Comparison of ENCODE assay signal across 8 cellular contexts in the genomic region with DNA sequence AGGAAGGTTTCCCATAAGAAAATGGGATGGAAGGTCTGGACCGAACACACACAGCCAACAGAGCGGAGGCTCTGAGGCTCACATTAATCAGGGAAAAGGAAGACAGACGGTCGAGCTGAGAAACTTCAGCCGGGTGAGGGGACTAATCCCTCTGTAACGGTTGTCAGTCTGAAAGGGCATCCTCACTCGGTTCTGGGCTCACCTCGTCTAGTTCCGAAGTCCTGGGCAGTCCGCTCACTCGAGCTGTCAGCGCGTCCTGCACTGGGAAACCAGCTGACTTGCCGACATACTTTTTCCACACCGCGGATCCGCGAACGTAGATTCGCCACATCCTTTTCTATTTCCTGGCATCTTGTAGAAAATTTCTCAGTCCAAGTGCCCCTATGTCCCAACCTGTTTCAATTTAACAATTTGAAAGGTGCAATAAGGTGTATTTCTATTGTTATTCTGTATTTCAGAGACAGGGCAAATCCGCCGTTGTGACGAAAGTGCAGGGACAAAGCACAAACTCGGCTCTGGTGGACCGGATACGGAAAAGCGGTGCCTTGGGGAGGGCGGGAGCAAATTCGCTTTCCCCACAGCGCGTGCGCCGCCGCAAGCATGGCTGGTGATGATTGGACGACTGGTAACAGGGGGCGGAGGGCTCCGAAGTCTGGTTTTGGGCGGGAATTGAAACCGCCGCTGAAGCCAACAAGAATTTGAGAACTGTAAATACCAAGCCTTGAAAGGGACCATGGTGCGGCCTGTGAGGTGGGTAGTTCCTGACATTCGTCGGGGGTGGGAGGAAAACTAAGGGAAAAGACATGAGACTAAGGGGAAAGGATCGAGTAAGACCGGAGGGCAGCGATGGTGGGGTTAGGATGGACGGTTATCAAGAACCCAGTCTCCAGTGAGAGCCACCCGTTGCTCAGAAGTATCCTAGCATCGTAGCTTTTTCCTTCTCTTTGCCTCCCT. TPM values are rescaled to one million over a fixed set of nuclear protein-coding genes. Genes with fewer than 3 reads are reported as not detected.
DNase-seq lines count a peak whose midpoint lies in the region; ATAC-seq and TF ChIP-seq lines count a peak whose summit lies in the region.

A gene with protein sequence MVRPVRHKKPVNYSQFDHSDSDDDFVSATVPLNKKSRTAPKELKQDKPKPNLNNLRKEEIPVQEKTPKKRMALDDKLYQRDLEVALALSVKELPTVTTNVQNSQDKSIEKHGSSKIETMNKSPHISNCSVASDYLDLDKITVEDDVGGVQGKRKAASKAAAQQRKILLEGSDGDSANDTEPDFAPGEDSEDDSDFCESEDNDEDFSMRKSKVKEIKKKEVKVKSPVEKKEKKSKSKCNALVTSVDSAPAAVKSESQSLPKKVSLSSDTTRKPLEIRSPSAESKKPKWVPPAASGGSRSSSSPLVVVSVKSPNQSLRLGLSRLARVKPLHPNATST (plus strand): TSS at position 684 of the 954 bp plus-strand sequence. CDS start 50 bp downstream, at position 734.

- peak; percentile 87 for DNase-seq in AG04449 (ENCODE audit: low read depth, low spot score)
- DNase-seq in NCI-H226 = peak; percentile 92
- peak; percentile 96 for DNase-seq in WTC11 (ENCODE audit: low spot score)
- DNase-seq in cardiac fibroblast (ENCODE audit: low read depth in 2 of 2) = peak; percentile 99
- DNase-seq in iPS-NIHi7 (ENCODE audit: extremely low spot score) = peak; percentile 99
- DNase-seq in smooth muscle cell (lab: John Stamatoyannopoulos, UW; ENCODE audit: unreplicated experiment) = peak; percentile 81

- peak within 1 kb of the TSS; percentile 98 for H3K4me3 Mint-ChIP-seq in WTC11

- no peaks in the 10 kb centered on the region for H3K9me3 Mint-ChIP-seq in WTC11

- no peaks in the 10 kb centered on the region for H3K27me3 Mint-ChIP-seq in WTC11 (ENCODE audit: low read depth)

- TF ChIP-seq CTCF in AG04449 (IDR thresholded peaks at IDR 0.05; ENCODE audit: insufficient read depth, low read length, missing control alignments) (no peak), WTC11 (IDR thresholded peaks at IDR 0.05) (no peak), cardiac fibroblast (IDR thresholded peaks at IDR 0.05; ENCODE audit: low read depth, low read length) (no peak), smooth muscle cell (IDR thresholded peaks at IDR 0.05; ENCODE audit: borderline replicate concordance, insufficient read depth, poor library complexity, severe bottlenecking) (no peak)

- H3K4me1 Mint-ChIP-seq in WTC11 = peaks cover 15% of the 10 kb centered on the region

- peak within 1 kb of the TSS; percentile 93 for H3K4me3 ChIP-seq in AG04449 (ENCODE audit: low read depth, low read length)
- H3K4me3 ChIP-seq in cardiac fibroblast (replicated peaks in 1 of 2; ENCODE audit: low read depth in 2 of 2, low read length in 2 of 2) = peak within 1 kb of the TSS; percentile 63 to 93
- H3K4me3 ChIP-seq in smooth muscle cell = peak within 1 kb of the TSS; percentile 87

- H3K36me3 ChIP-seq in smooth muscle cell (ENCODE audit: low read depth) = peaks cover 5% of the 10 kb centered on the region

- H2AFZ ChIP-seq in smooth muscle cell (ENCODE audit: low read depth) = peak within 1 kb of the TSS; percentile 98

- peaks cover 36% of the 10 kb centered on the region for H3K79me2 ChIP-seq in smooth muscle cell (ENCODE audit: low read depth)

- no peaks in the 10 kb centered on the region for H3K27me3 ChIP-seq in smooth muscle cell (ENCODE audit: low read depth)

- peaks cover 11% of the 10 kb centered on the region for H3K4me1 ChIP-seq in smooth muscle cell (ENCODE audit: low read depth)

- ATAC-seq in GM18909 (IDR thresholded peaks at IDR 0.05; ENCODE audit: poor library complexity, unreplicated experiment) = peak; percentile 89
- ATAC-seq in HG03175 (IDR thresholded peaks at IDR 0.05; ENCODE audit: unreplicated experiment) = peak; percentile 92
- ATAC-seq in WTC11 = peak; percentile 99

- H3K9me3 ChIP-seq in smooth muscle cell (replicated peaks; ENCODE audit: low read depth) = no peaks in the 10 kb centered on the region

- under 1% methylated on average over 48 of the region's 49 CpGs for WGBS in smooth muscle cell (ENCODE audit: low lambda C conversion rate)

- peak within 1 kb of the TSS; percentile 99 for H3K27ac Mint-ChIP-seq in WTC11

- CTCF ChIA-PET in AG04449 (lab: Yijun Ruan, JAX) = interaction anchor here (1.0 kb wide), 1 partner anchor 12 kb away, joined by 4 read pairs; no protein-coding TSS in a partner anchor
- CTCF ChIA-PET in WTC11 (lab: Charles Lee) = interaction anchor here (0.6 to 1.0 kb wide), 3 partner anchors 10 to 155 kb away, joined by 3 to 4 read pairs (median 3); no protein-coding TSS in a partner anchor

- H3K9ac ChIP-seq in smooth muscle cell (ENCODE audit: low read depth) = peak within 1 kb of the TSS; percentile 99

- H3K4me2 ChIP-seq in smooth muscle cell = peak within 1 kb of the TSS; percentile 87

- H3K27ac ChIP-seq in smooth muscle cell (ENCODE audit: low read depth) = peak within 1 kb of the TSS; percentile 97

- peaks cover 7% of the 10 kb centered on the region; the same call in 1 of the 2 replicates for H3K36me3 Mint-ChIP-seq in WTC11

- no peaks in the 10 kb centered on the region for H3F3A ChIP-seq in smooth muscle cell (ENCODE audit: low read depth)

- H4K20me1 ChIP-seq in smooth muscle cell (ENCODE audit: low read depth) = no peaks in the 10 kb centered on the region

- POLR2A ChIA-PET in AG04449 (lab: Yijun Ruan, JAX) = no interaction called here
- POLR2A ChIA-PET in WTC11 (lab: Charles Lee) = no interaction called here

TF ChIP-seq in WTC11, 78 proteins besides CTCF, POLR2A, EP300 and RAD21 (continues in another document):
- TF ChIP-seq, protein P1, sequence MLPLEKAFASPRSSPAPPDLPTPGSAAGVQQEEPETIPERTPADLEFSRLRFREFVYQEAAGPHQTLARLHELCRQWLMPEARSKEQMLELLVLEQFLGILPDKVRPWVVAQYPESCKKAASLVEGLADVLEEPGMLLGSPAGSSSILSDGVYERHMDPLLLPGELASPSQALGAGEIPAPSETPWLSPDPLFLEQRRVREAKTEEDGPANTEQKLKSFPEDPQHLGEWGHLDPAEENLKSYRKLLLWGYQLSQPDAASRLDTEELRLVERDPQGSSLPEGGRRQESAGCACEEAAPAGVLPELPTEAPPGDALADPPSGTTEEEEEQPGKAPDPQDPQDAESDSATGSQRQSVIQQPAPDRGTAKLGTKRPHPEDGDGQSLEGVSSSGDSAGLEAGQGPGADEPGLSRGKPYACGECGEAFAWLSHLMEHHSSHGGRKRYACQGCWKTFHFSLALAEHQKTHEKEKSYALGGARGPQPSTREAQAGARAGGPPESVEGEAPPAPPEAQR (CRISPR knock-in tag; IDR thresholded peaks at IDR 0.05) = no peak
- peak; percentile 38 for TF ChIP-seq NFYB (CRISPR knock-in tag; conservative IDR thresholded peaks at IDR 0.05; ENCODE audit: low read depth)
- no peak for TF ChIP-seq CREB1 (CRISPR knock-in tag; IDR thresholded peaks at IDR 0.05)
- TF ChIP-seq GTF2I (CRISPR knock-in tag; conservative IDR thresholded peaks at IDR 0.05) = no peak
- TF ChIP-seq, protein P2, sequence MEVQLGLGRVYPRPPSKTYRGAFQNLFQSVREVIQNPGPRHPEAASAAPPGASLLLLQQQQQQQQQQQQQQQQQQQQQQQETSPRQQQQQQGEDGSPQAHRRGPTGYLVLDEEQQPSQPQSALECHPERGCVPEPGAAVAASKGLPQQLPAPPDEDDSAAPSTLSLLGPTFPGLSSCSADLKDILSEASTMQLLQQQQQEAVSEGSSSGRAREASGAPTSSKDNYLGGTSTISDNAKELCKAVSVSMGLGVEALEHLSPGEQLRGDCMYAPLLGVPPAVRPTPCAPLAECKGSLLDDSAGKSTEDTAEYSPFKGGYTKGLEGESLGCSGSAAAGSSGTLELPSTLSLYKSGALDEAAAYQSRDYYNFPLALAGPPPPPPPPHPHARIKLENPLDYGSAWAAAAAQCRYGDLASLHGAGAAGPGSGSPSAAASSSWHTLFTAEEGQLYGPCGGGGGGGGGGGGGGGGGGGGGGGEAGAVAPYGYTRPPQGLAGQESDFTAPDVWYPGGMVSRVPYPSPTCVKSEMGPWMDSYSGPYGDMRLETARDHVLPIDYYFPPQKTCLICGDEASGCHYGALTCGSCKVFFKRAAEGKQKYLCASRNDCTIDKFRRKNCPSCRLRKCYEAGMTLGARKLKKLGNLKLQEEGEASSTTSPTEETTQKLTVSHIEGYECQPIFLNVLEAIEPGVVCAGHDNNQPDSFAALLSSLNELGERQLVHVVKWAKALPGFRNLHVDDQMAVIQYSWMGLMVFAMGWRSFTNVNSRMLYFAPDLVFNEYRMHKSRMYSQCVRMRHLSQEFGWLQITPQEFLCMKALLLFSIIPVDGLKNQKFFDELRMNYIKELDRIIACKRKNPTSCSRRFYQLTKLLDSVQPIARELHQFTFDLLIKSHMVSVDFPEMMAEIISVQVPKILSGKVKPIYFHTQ (CRISPR knock-in tag; IDR thresholded peaks at IDR 0.05) = no peak
- TF ChIP-seq PRRX2 (CRISPR knock-in tag; IDR thresholded peaks at IDR 0.05) = no peak
- no peak for TF ChIP-seq ZNF138 (CRISPR knock-in tag; conservative IDR thresholded peaks at IDR 0.05)
- TF ChIP-seq, protein P3, sequence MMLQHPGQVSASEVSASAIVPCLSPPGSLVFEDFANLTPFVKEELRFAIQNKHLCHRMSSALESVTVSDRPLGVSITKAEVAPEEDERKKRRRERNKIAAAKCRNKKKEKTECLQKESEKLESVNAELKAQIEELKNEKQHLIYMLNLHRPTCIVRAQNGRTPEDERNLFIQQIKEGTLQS (CRISPR knock-in tag; conservative IDR thresholded peaks at IDR 0.05) = no peak
- TF ChIP-seq MXD4 (CRISPR knock-in tag; IDR thresholded peaks at IDR 0.05; ENCODE audit: borderline replicate concordance) = no peak
- 0 out of 2 replicates have a peak, but pooled peaks have one; percentile 51 for TF ChIP-seq SMAD3 (CRISPR knock-in tag; IDR thresholded peaks at IDR 0.05; ENCODE audit: borderline replicate concordance)

RNA-seq across cellular contexts. Expression of the gene that starts here (rescaled TPM):
- total RNA-seq in WTC11 (2021) (39.4 to 45.2 TPM (median 41.9 TPM) in 3 replicates), smooth muscle cell (16.6 and 20.7 TPM in 2 replicates)
- polyA plus RNA-seq in smooth muscle cell = 8.7 and 12.4 TPM in 2 replicates

Comparison
In these comparisons a context has a peak if more than half of its experiments do, and no peak if none do; other contexts are left out.
1. Peak in every context shown above with its lines: DNase-seq, ATAC-seq, H3K4me3 ChIP-seq and H3K27ac ChIP-seq.